30 cellular contexts compared by ENCODE assay signal in the genomic region with DNA sequence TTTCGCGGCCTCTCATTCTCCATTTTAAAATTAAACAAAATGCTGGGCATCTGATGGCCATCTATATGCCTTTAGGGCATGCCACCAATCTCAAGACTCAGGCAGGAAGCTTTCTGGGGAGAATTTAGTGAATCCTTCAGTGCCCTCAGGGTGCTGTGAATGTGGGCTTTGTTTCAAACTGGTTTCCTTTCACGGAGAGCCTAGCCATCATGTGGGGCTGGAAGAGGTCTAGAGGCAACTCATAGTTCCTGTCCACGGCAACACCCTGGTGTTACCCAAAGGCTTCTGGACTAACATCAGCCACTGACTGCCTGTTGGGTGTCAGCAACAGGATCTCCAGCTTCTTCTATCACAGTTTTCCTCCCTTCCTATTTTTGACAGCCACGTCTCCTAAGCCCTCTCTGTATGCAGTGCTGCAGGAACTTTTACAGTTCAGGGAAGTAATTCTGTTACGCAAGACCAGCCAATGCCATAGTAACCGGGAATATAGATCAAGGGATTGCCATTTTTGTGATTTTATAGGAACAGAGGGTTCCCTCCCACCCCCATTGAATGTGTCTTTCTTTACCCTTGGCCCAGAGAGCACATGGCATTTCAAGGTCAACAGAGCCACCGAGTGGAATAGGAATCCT.
"Had no signal": no experiment of that assay in that cellular context is flagged by ENCODE, and none has a peak within 500 bp of the region (broad histone marks: within the 10 kb centered on the region; RNA-seq: fewer than 3 reads in every experiment).

No MANE protein-coding gene starts in this region.

- H3K4me1 Mint-ChIP-seq: naive thymus-derived CD4-positive, alpha-beta T cell; nephron; neural progenitor cell; stimulated activated naive CD8-positive, alpha-beta T cell treated with anti-CD3 and anti-CD28 coated beads, Interleukin-15, amount 100 ng/mL, for 72 hours had no signal

- H3K9ac ChIP-seq: neural progenitor cell, parathyroid adenoma had no signal

- H3K36me3 Mint-ChIP-seq: neural progenitor cell had no signal

- H3K79me2 ChIP-seq: parathyroid adenoma had no signal

- ATAC-seq: gastrocnemius medialis; heart left ventricle; left cardiac atrium; left lung; naive thymus-derived CD4-positive, alpha-beta T cell; sciatic nerve; stimulated activated naive CD8-positive, alpha-beta T cell treated with anti-CD3 and anti-CD28 coated beads, Interleukin-15, amount 100 ng/mL, for 72 hours; upper lobe of right lung had no signal

- H3K36me3 ChIP-seq: esophagus squamous epithelium, gastrocnemius medialis, heart left ventricle, left lung, neural progenitor cell, suprapubic skin, transverse colon, upper lobe of right lung, uterus had no signal

- H3K4me2 ChIP-seq: neural progenitor cell, smooth muscle cell had no signal

- DNase-seq: dermis blood vessel endothelial cell; effector memory CD4-positive, alpha-beta T cell; erythroblast; esophagus squamous epithelium; gastrocnemius medialis; heart left ventricle; hippocampal formation; left cardiac atrium; left lung; mesenchymal stem cell; midbrain; naive thymus-derived CD4-positive, alpha-beta T cell; stimulated activated CD4-positive, alpha-beta T cell treated with anti-CD3 and anti-CD28 coated beads, Interleukin-12 subunit alpha, Interleukin-12 subunit beta, amount 100 ng/mL, for 4 hours; stimulated activated CD4-positive, alpha-beta T cell treated with anti-CD3 and anti-CD28 coated beads, Interleukin-1b, Interleukin-23, amount 100 ng/mL, for 48 hours; stimulated activated CD4-positive, alpha-beta T cell treated with anti-CD3 and anti-CD28 coated beads, Interleukin-4, amount 100 ng/mL, for 1 hour; stimulated activated CD8-positive, alpha-beta memory T cell treated with anti-CD3 and anti-CD28 coated beads, Interleukin-4, amount 100 ng/mL, for 48 hours; stimulated activated naive CD4-positive, alpha-beta T cell; stimulated activated naive CD8-positive, alpha-beta T cell treated with anti-CD3 and anti-CD28 coated beads, Interleukin-15, amount 100 ng/mL, for 72 hours; transverse colon; upper lobe of right lung; uterus had no signal

- H3K4me3 Mint-ChIP-seq: naive thymus-derived CD4-positive, alpha-beta T cell; nephron; neural progenitor cell; stimulated activated naive CD8-positive, alpha-beta T cell treated with anti-CD3 and anti-CD28 coated beads, Interleukin-15, amount 100 ng/mL, for 72 hours had no signal

- H3K4me1 ChIP-seq: esophagus squamous epithelium, gastrocnemius medialis, left lung, neural progenitor cell, parathyroid adenoma, suprapubic skin, transverse colon, upper lobe of right lung, uterus had no signal

- FAIRE-seq: islet of Langerhans had no signal

- H3K9me3 ChIP-seq: gastrocnemius medialis, upper lobe of right lung, uterus had no signal

- H3K27me3 Mint-ChIP-seq: progenitor cell of endocrine pancreas had no signal

- H3K27ac Mint-ChIP-seq: naive thymus-derived CD4-positive, alpha-beta T cell; nephron; neural progenitor cell; progenitor cell of endocrine pancreas; stimulated activated naive CD8-positive, alpha-beta T cell treated with anti-CD3 and anti-CD28 coated beads, Interleukin-15, amount 100 ng/mL, for 72 hours had no signal

- H3K27me3 ChIP-seq: esophagus squamous epithelium, gastrocnemius medialis, heart left ventricle, left lung, neural progenitor cell, suprapubic skin, transverse colon, upper lobe of right lung, uterus had no signal

- H3K27ac ChIP-seq: coronary artery, esophagus squamous epithelium, gastrocnemius medialis, heart left ventricle, left lung, neural progenitor cell, parathyroid adenoma, suprapubic skin, transverse colon, upper lobe of right lung, uterus had no signal

- H3K4me3 ChIP-seq: coronary artery, esophagus squamous epithelium, gastrocnemius medialis, heart left ventricle, left lung, neural progenitor cell, smooth muscle cell, suprapubic skin, transverse colon, upper lobe of right lung, uterus had no signal

- H2AFZ ChIP-seq: neural progenitor cell, parathyroid adenoma had no signal
